ENCODE assay signal across 2 cellular contexts in genomic region chr12:104312202-104312601, GRCh38.
TF ChIP-seq lines count a peak whose summit lies in the region.

No MANE protein-coding gene starts in this region.

TF ChIP-seq in A549, 52 proteins besides CTCF, POLR2A, EP300 and RAD21:
- TF ChIP-seq TP53 (CRISPR knock-in tag; IDR thresholded peaks at IDR 0.05) (peak; percentile 91), HOXA7 (CRISPR knock-in tag; IDR thresholded peaks at IDR 0.05) (peak; percentile 87; the same call in 1 of the 2 replicates), CBX2 (IDR thresholded peaks at IDR 0.05; ENCODE audit: borderline replicate concordance, low read depth) (no peak), MAZ (IDR thresholded peaks at IDR 0.05; ENCODE audit: borderline replicate concordance, low read depth, low read length) (no peak), ZNF302 (CRISPR knock-in tag; IDR thresholded peaks at IDR 0.05) (no peak), TFCP2L1 (CRISPR knock-in tag; IDR thresholded peaks at IDR 0.05) (peak; percentile 67; the same call in 1 of the 2 replicates), POLR2AphosphoS2 (conservative IDR thresholded peaks at IDR 0.05; ENCODE audit: low read length) (peak; percentile 78; the same call in 1 of the 2 replicates), CEBPB (IDR thresholded peaks at IDR 0.05) (no peak), KDM5A (IDR thresholded peaks at IDR 0.05) (no peak), USF2 (IDR thresholded peaks at IDR 0.05) (no peak), ESRRA (IDR thresholded peaks at IDR 0.05; ENCODE audit: borderline replicate concordance, low read length) (no peak), CBX8 (IDR thresholded peaks at IDR 0.05) (no peak), HMGXB4 (CRISPR knock-in tag; IDR thresholded peaks at IDR 0.05; ENCODE audit: borderline replicate concordance) (peak; percentile 46; the same call in 1 of the 2 replicates), CHD2 (IDR thresholded peaks at IDR 0.05; ENCODE audit: low read length, partially characterized antibody) (no peak), JUNB (IDR thresholded peaks at IDR 0.05) (no peak), HDAC2 (IDR thresholded peaks at IDR 0.05) (no peak), RARB (CRISPR knock-in tag; IDR thresholded peaks at IDR 0.05) (peak; percentile 87), EHF (CRISPR knock-in tag; IDR thresholded peaks at IDR 0.05) (no peak), FOSL2 (IDR thresholded peaks at IDR 0.05) (no peak), FOSL2 (CRISPR knock-in tag; IDR thresholded peaks at IDR 0.05) (0 out of 2 replicates have a peak, but pooled peaks have one; percentile 11), MYC (IDR thresholded peaks at IDR 0.05; ENCODE audit: borderline replicate concordance, low read length) (no peak), HES2 (IDR thresholded peaks at IDR 0.05) (no peak), ATOH8 (CRISPR knock-in tag; IDR thresholded peaks at IDR 0.05; ENCODE audit: low read depth) (peak; percentile 54; the same call in 1 of the 2 replicates), PHF8 (IDR thresholded peaks at IDR 0.05; ENCODE audit: borderline replicate concordance, low read depth) (no peak), FOSB (CRISPR knock-in tag; IDR thresholded peaks at IDR 0.05) (peak; percentile 94), E2F6 (IDR thresholded peaks at IDR 0.05; ENCODE audit: borderline replicate concordance, low read depth) (no peak)
- TF ChIP-seq, protein P1, sequence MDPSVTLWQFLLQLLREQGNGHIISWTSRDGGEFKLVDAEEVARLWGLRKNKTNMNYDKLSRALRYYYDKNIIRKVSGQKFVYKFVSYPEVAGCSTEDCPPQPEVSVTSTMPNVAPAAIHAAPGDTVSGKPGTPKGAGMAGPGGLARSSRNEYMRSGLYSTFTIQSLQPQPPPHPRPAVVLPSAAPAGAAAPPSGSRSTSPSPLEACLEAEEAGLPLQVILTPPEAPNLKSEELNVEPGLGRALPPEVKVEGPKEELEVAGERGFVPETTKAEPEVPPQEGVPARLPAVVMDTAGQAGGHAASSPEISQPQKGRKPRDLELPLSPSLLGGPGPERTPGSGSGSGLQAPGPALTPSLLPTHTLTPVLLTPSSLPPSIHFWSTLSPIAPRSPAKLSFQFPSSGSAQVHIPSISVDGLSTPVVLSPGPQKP (IDR thresholded peaks at IDR 0.05; ENCODE audit: low read depth, low read length): no peak

TF ChIP-seq in IMR-90, 13 proteins besides CTCF, POLR2A, EP300 and RAD21:
- no peak for TF ChIP-seq USF2 (IDR thresholded peaks at IDR 0.05; ENCODE audit: low read depth, low read length)
- no peak for TF ChIP-seq MAZ (IDR thresholded peaks at IDR 0.05; ENCODE audit: borderline replicate concordance, low read depth, low read length)
- TF ChIP-seq, protein P1 (IDR thresholded peaks at IDR 0.05; ENCODE audit: borderline replicate concordance, low read depth, low read length): no peak
- TF ChIP-seq SMC3 (IDR thresholded peaks at IDR 0.05; ENCODE audit: low read depth, low read length): no peak
- no peak for TF ChIP-seq FOS (IDR thresholded peaks at IDR 0.05; ENCODE audit: low read depth, low read length)
- TF ChIP-seq MAFK (IDR thresholded peaks at IDR 0.05; ENCODE audit: low read depth, low read length): no peak
- TF ChIP-seq CHD1 (IDR thresholded peaks at IDR 0.05; ENCODE audit: low read depth, low read length): no peak
- no peak for TF ChIP-seq BHLHE40 (IDR thresholded peaks at IDR 0.05; ENCODE audit: low read depth, low read length)
- no peak for TF ChIP-seq RCOR1 (IDR thresholded peaks at IDR 0.05; ENCODE audit: insufficient replicate concordance, low read length)
- no peak for TF ChIP-seq CEBPB (IDR thresholded peaks at IDR 0.05; ENCODE audit: low read depth, low read length)
- no peak for TF ChIP-seq RFX5 (IDR thresholded peaks at IDR 0.05; ENCODE audit: low read depth, low read length)
- no peak for TF ChIP-seq NFE2L2 (IDR thresholded peaks at IDR 0.05; ENCODE audit: low read depth, low read length)
- TF ChIP-seq MXI1 (IDR thresholded peaks at IDR 0.05; ENCODE audit: borderline replicate concordance, low read depth, low read length): no peak
